Comparison of ENCODE assay signal across 22 cellular contexts in the genomic region with DNA sequence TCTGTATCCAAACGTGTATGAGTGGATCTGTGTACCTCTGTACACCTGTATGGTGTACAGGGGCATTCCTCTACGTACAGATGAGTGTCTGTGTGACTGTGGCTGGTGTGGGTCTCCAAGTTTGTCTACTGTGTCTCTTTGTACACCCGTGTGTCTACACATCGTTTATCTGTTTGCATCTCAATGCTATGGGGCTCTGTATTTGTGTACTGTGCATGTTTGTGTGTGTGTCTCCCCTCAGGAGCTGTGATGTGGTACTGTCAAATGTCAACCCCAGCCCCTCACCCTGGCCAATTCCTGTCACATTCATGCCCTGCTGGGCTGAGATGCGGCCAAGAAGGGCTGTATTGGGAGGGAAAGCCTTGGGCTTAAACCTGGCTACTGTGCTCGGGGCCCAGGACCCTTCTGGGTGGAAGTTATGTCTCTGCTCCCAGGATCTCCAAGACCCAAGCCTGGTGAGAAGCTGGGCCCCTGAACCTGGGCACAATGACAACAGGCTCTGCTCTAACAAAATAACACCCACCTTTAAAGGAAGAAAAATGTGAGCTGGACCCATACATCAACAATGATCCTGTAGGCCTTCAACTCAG. TPM values are rescaled to one million over a fixed set of nuclear protein-coding genes. Genes with fewer than 3 reads are reported as not detected.
A peak's percentile ranks its signal among the peaks of the same experiment; 100 is the strongest.
DNase-seq lines count a peak whose midpoint lies in the region; ATAC-seq and TF ChIP-seq lines count a peak whose summit lies in the region.
"Had no signal": no experiment of that assay in that cellular context is flagged by ENCODE, and none has a peak within 500 bp of the region (broad histone marks: within the 10 kb centered on the region; RNA-seq: fewer than 3 reads in every experiment).

No MANE protein-coding gene starts in this region.

- WGBS in liver = 46% methylated on average over 6 of the region's 6 CpGs

- no peak overlapping the region for H3K4me3 Mint-ChIP-seq in activated CD4-positive, alpha-beta T cell treated with anti-CD3 and anti-CD28 coated beads for 36 hours
- H3K4me3 Mint-ChIP-seq in activated CD4-positive, alpha-beta T cell treated with anti-CD3 and anti-CD28 coated beads, Interleukin-2, amount 10 ng/mL, durations not matched to agents 24 days and 14 days = no peak overlapping the region
- no peak overlapping the region for H3K4me3 Mint-ChIP-seq in stimulated activated effector memory CD8-positive, alpha-beta T cell treated with anti-CD3 and anti-CD28 coated beads, Interleukin-12 subunit alpha, Interleukin-12 subunit beta, amount 100 ng/mL, for 72 hours
- H3K4me3 Mint-ChIP-seq: CD14-positive monocyte, H9 had no signal

- H3K27ac Mint-ChIP-seq in activated CD4-positive, alpha-beta T cell treated with anti-CD3 and anti-CD28 coated beads for 36 hours = peak overlapping the region; percentile 25
- H3K27ac Mint-ChIP-seq in activated CD4-positive, alpha-beta T cell treated with anti-CD3 and anti-CD28 coated beads, Interleukin-2, amount 10 ng/mL, durations not matched to agents 24 days and 14 days = no peak overlapping the region
- H3K27ac Mint-ChIP-seq in stimulated activated effector memory CD8-positive, alpha-beta T cell treated with anti-CD3 and anti-CD28 coated beads, Interleukin-12 subunit alpha, Interleukin-12 subunit beta, amount 100 ng/mL, for 72 hours = peak overlapping the region; percentile 48
- H3K27ac Mint-ChIP-seq: H9, IgD-negative memory B cell had no signal

- no peak for TF ChIP-seq RAD21 in liver (IDR thresholded peaks at IDR 0.05)

- no peaks in the 10 kb centered on the region for H3K27me3 ChIP-seq in liver (ENCODE audit: control insufficient read depth in 4 of 4, insufficient read depth in 4 of 4, low read length in 3 of 4)

- no peaks in the 10 kb centered on the region for H3K9me3 Mint-ChIP-seq in activated CD4-positive, alpha-beta T cell treated with anti-CD3 and anti-CD28 coated beads for 36 hours (ENCODE audit: low read depth)
- H3K9me3 Mint-ChIP-seq in activated CD4-positive, alpha-beta T cell treated with anti-CD3 and anti-CD28 coated beads, Interleukin-2, amount 10 ng/mL, durations not matched to agents 24 days and 14 days = no peaks in the 10 kb centered on the region
- no peaks in the 10 kb centered on the region for H3K9me3 Mint-ChIP-seq in stimulated activated effector memory CD8-positive, alpha-beta T cell treated with anti-CD3 and anti-CD28 coated beads, Interleukin-12 subunit alpha, Interleukin-12 subunit beta, amount 100 ng/mL, for 72 hours
- H3K9me3 Mint-ChIP-seq: CD4-positive, alpha-beta memory T cell; H9 had no signal

- no peaks in the 10 kb centered on the region for H3K36me3 ChIP-seq in liver (ENCODE audit: control insufficient read depth in 4 of 4, insufficient read depth in 3 of 4, low read depth in 1 of 4, low read length in 3 of 4)
- H3K36me3 ChIP-seq: BLaER1 had no signal

- H3K4me3 ChIP-seq in liver (ENCODE audit: low read depth in 1 of 3, low read length in 3 of 3) = no peak overlapping the region
- H3K4me3 ChIP-seq in coronary artery = no peak overlapping the region
- H3K4me3 ChIP-seq: A549, BLaER1 had no signal

- H3K27me3 Mint-ChIP-seq in activated CD4-positive, alpha-beta T cell treated with anti-CD3 and anti-CD28 coated beads for 36 hours = peaks cover 18% of the 10 kb centered on the region
- H3K27me3 Mint-ChIP-seq in activated CD4-positive, alpha-beta T cell treated with anti-CD3 and anti-CD28 coated beads, Interleukin-2, amount 10 ng/mL, durations not matched to agents 24 days and 14 days = peaks cover 17% of the 10 kb centered on the region

- H3K9me3 ChIP-seq in liver (ENCODE audit: control insufficient read depth in 4 of 4, low read length in 3 of 4) = no peaks in the 10 kb centered on the region
- H3K9me3 ChIP-seq: A549, BLaER1 had no signal

- CTCF ChIA-PET in activated CD4-positive, alpha-beta T cell treated with anti-CD3 and anti-CD28 coated beads for 36 hours (lab: Charles Lee) = interaction anchor here (2.0 kb wide), 1 partner anchor 57 kb away, joined by 8 read pairs; no protein-coding TSS in a partner anchor

- peaks cover 13 to 59% (median 34%) of the 10 kb centered on the region in 4 donors for H3K4me1 ChIP-seq in liver (ENCODE audit: control insufficient read depth in 4 of 4, insufficient read depth in 4 of 4, low read length in 3 of 4)

- peaks cover 2% of the 10 kb centered on the region for H3K4me1 Mint-ChIP-seq in activated CD4-positive, alpha-beta T cell treated with anti-CD3 and anti-CD28 coated beads for 36 hours
- peaks cover 3% of the 10 kb centered on the region for H3K4me1 Mint-ChIP-seq in activated CD4-positive, alpha-beta T cell treated with anti-CD3 and anti-CD28 coated beads, Interleukin-2, amount 10 ng/mL, durations not matched to agents 24 days and 14 days
- peaks cover 12% of the 10 kb centered on the region for H3K4me1 Mint-ChIP-seq in stimulated activated effector memory CD8-positive, alpha-beta T cell treated with anti-CD3 and anti-CD28 coated beads, Interleukin-12 subunit alpha, Interleukin-12 subunit beta, amount 100 ng/mL, for 72 hours

- no peak overlapping the region for H3K9ac ChIP-seq in liver (ENCODE audit: low read depth in 1 of 2, low read length in 2 of 2)
- H3K9ac ChIP-seq: BLaER1 had no signal

- no peaks in the 10 kb centered on the region for H3K36me3 Mint-ChIP-seq in activated CD4-positive, alpha-beta T cell treated with anti-CD3 and anti-CD28 coated beads for 36 hours (ENCODE audit: low read depth)
- peaks cover under 1% of the 10 kb centered on the region for H3K36me3 Mint-ChIP-seq in activated CD4-positive, alpha-beta T cell treated with anti-CD3 and anti-CD28 coated beads, Interleukin-2, amount 10 ng/mL, durations not matched to agents 24 days and 14 days (ENCODE audit: low read depth)
- H3K36me3 Mint-ChIP-seq in stimulated activated effector memory CD8-positive, alpha-beta T cell treated with anti-CD3 and anti-CD28 coated beads, Interleukin-12 subunit alpha, Interleukin-12 subunit beta, amount 100 ng/mL, for 72 hours = peaks cover 6% of the 10 kb centered on the region
- H3K36me3 Mint-ChIP-seq: CD14-positive monocyte; CD4-positive, alpha-beta memory T cell; IgD-negative memory B cell had no signal

- no peak for ATAC-seq in activated CD4-positive, alpha-beta T cell treated with anti-CD3 and anti-CD28 coated beads for 36 hours
- ATAC-seq in stimulated activated effector memory CD8-positive, alpha-beta T cell treated with anti-CD3 and anti-CD28 coated beads, Interleukin-12 subunit alpha, Interleukin-12 subunit beta, amount 100 ng/mL, for 72 hours = no peak
- no peak for ATAC-seq in HG03521 (IDR thresholded peaks at IDR 0.05; ENCODE audit: unreplicated experiment)

- H3K27ac ChIP-seq in liver (ENCODE audit: low read depth in 1 of 2, low read length in 2 of 2) = peak overlapping the region; percentile 94 to 98
- no peak overlapping the region for H3K27ac ChIP-seq in coronary artery
- H3K27ac ChIP-seq: 22Rv1, BLaER1 had no signal

- TF ChIP-seq CTCF in liver (IDR thresholded peaks at IDR 0.05; ENCODE audit: low read depth, low read length, missing input control) (no peak), coronary artery (IDR thresholded peaks at IDR 0.05) (no peak)

- no peak for DNase-seq in activated CD4-positive, alpha-beta T cell treated with anti-CD3 and anti-CD28 coated beads for 36 hours
- no peak for DNase-seq in activated CD4-positive, alpha-beta T cell treated with anti-CD3 and anti-CD28 coated beads, Interleukin-2, amount 10 ng/mL, durations not matched to agents 24 days and 14 days
- no peak for DNase-seq in stimulated activated effector memory CD8-positive, alpha-beta T cell treated with anti-CD3 and anti-CD28 coated beads, Interleukin-12 subunit alpha, Interleukin-12 subunit beta, amount 100 ng/mL, for 72 hours (ENCODE audit: low spot score in 2 of 2)
- DNase-seq in coronary artery (ENCODE audit: low spot score) (no peak), NCI-H526 (lab: John Stamatoyannopoulos, UW) (no peak)
- DNase-seq: CD4-positive, alpha-beta memory T cell; DMS153; DMS79; GDM1; H9; KBM-7 had no signal

- intact Hi-C loops in activated CD4-positive, alpha-beta T cell treated with anti-CD3 and anti-CD28 coated beads for 36 hours (cut with DNase I, micrococcal nuclease) = no loop called here
- intact Hi-C loops in activated CD4-positive, alpha-beta T cell treated with anti-CD3 and anti-CD28 coated beads, Interleukin-2, amount 10 ng/mL, durations not matched to agents 24 days and 14 days (cut with micrococcal nuclease) = loop anchor here (10.0 kb wide), 1 partner anchor 516 kb away; the partner anchor contains the start of gene DHX8

- POLR2A ChIA-PET in activated CD4-positive, alpha-beta T cell treated with anti-CD3 and anti-CD28 coated beads for 36 hours (lab: Charles Lee) = no interaction called here

TF ChIP-seq in liver, 16 proteins besides CTCF, POLR2A, EP300 and RAD21:
- TF ChIP-seq JUND (IDR thresholded peaks at IDR 0.05) (no peak), TAF1 (conservative IDR thresholded peaks at IDR 0.05) (no peak)
TF ChIP-seq in liver: peak in this region for 0.

RNA-seq across cellular contexts. Expression of gene NAGS, which starts 3.5 kb away (rescaled TPM):
- total RNA-seq in activated CD4-positive, alpha-beta T cell treated with anti-CD3 and anti-CD28 coated beads for 36 hours = 1 to 10 TPM; 1.3 to 1.5 TPM
- total RNA-seq in activated CD4-positive, alpha-beta T cell treated with anti-CD3 and anti-CD28 coated beads, Interleukin-2, amount 10 ng/mL, durations not matched to agents 24 days and 14 days = 0.59 and 0.91 TPM in 2 replicates
- 10 to 100 TPM; 21.5 to 29.4 TPM for total RNA-seq in liver
- polyA plus RNA-seq in liver = 10 to 100 TPM; 27.1 to 29.8 TPM

RNA-seq across cellular contexts. Expression of gene TMEM101, which starts 13.8 kb away (rescaled TPM):
- total RNA-seq in activated CD4-positive, alpha-beta T cell treated with anti-CD3 and anti-CD28 coated beads for 36 hours = 10 to 100 TPM; 17.6 to 22.7 TPM
- total RNA-seq in activated CD4-positive, alpha-beta T cell treated with anti-CD3 and anti-CD28 coated beads, Interleukin-2, amount 10 ng/mL, durations not matched to agents 24 days and 14 days = 27.5 and 32.8 TPM in 2 replicates
- total RNA-seq in liver = 10 to 100 TPM; 24.4 to 25.7 TPM
- 10 to 100 TPM; 12.0 to 18.4 TPM for polyA plus RNA-seq in liver

RNA-seq across cellular contexts. Expression of gene PYY, which starts 47.2 kb away (rescaled TPM):
- total RNA-seq in activated CD4-positive, alpha-beta T cell treated with anti-CD3 and anti-CD28 coated beads for 36 hours = not detected
- 0.26 TPM in 1 of 2 replicates, not detected in the other for total RNA-seq in activated CD4-positive, alpha-beta T cell treated with anti-CD3 and anti-CD28 coated beads, Interleukin-2, amount 10 ng/mL, durations not matched to agents 24 days and 14 days
- total RNA-seq in liver = not detected
- under 1 TPM in 1 of 2 donors, not detected in 1; 0.05 TPM for polyA plus RNA-seq in liver
- total RNA-seq: CD4-positive, alpha-beta memory T cell; Daoy; HT-29 had no signal
- polyA plus RNA-seq: A549; AG04450; CD14-positive monocyte; CD4-positive, alpha-beta memory T cell; IgD-negative memory B cell had no signal

RNA-seq across cellular contexts. Expression of gene PPY, which starts 58.7 kb away (rescaled TPM):
- total RNA-seq in activated CD4-positive, alpha-beta T cell treated with anti-CD3 and anti-CD28 coated beads for 36 hours = not detected
- total RNA-seq in activated CD4-positive, alpha-beta T cell treated with anti-CD3 and anti-CD28 coated beads, Interleukin-2, amount 10 ng/mL, durations not matched to agents 24 days and 14 days = not detected in 2 replicates
- not detected for total RNA-seq in liver
- not detected for polyA plus RNA-seq in liver
- total RNA-seq: CD4-positive, alpha-beta memory T cell; Daoy; H1; H9; HT-29 had no signal
- polyA plus RNA-seq: A549; AG04450; CD14-positive monocyte; CD4-positive, alpha-beta memory T cell; IgD-negative memory B cell had no signal

Comparison
In these comparisons a context has a peak if more than half of its experiments do, and no peak if none do; other contexts are left out.
1. H3K27ac ChIP-seq: peak in liver (2 of 2); none in coronary artery (0 of 2).
2. RNA of gene NAGS, which starts 3.5 kb away (total RNA-seq): 21.5 to 29.4 TPM in liver; 1.3 to 1.5 TPM in activated CD4-positive, alpha-beta T cell treated with anti-CD3 and anti-CD28 coated beads for 36 hours and 0.59 to 0.91 TPM in activated CD4-positive, alpha-beta T cell treated with anti-CD3 and anti-CD28 coated beads, Interleukin-2, amount 10 ng/mL, durations not matched to agents 24 days and 14 days; every median in the first group is over 4 times any median in the second.